ENCODE assay signal across 10 cellular contexts in genomic region chr10:114504769-114505579, GRCh38.
DNase-seq lines count a peak whose midpoint lies in the region; ATAC-seq and TF ChIP-seq lines count a peak whose summit lies in the region.
"Had no signal": no experiment of that assay in that cellular context is flagged by ENCODE, and none has a peak within 500 bp of the region (broad histone marks: within the 10 kb centered on the region; RNA-seq: fewer than 3 reads in every experiment).

No MANE protein-coding gene starts in this region.

- H3K27me3 ChIP-seq in mesendoderm (ENCODE audit: insufficient read depth, low read length, poor library complexity) = no peaks in the 10 kb centered on the region

- no peak overlapping the region for H2BK5ac ChIP-seq in mesendoderm (ENCODE audit: low read length)

- WGBS in mesendoderm (ENCODE audit: extremely low coverage, insufficient coverage, low lambda C conversion rate) = no CpG with 5 or more reads among the region's 3 CpGs

- no peaks in the 10 kb centered on the region for H3K79me2 ChIP-seq in mesendoderm (ENCODE audit: control insufficient read depth, insufficient read depth, low read length)

- in situ Hi-C loops in astrocyte of the spinal cord (cut with HindIII; ENCODE audit: low sequenced_read_pairs) = no loop called here

- H3K23ac ChIP-seq in mesendoderm (ENCODE audit: low read length) = no peak overlapping the region

- H3K56ac ChIP-seq in mesendoderm (ENCODE audit: low read length) = no peak overlapping the region

- H3K4me1 ChIP-seq in mesendoderm (ENCODE audit: control insufficient read depth, low read depth, low read length) = peaks cover 2% of the 10 kb centered on the region

- H2BK15ac ChIP-seq in mesendoderm (replicated peaks; ENCODE audit: low read depth) = no peak overlapping the region

- no peak overlapping the region for H2AK5ac ChIP-seq in mesendoderm (ENCODE audit: low read length)

- no peak overlapping the region for H3K4ac ChIP-seq in mesendoderm (ENCODE audit: low read depth, low read length)

- no peaks in the 10 kb centered on the region for H3K36me3 ChIP-seq in mesendoderm (ENCODE audit: control insufficient read depth, insufficient read depth, low read length)

- no peak overlapping the region for H3K4me3 Mint-ChIP-seq in HFFc6
- no peak overlapping the region for H3K4me3 Mint-ChIP-seq in stimulated activated naive B cell treated with anti-CD40 and anti-IgM and Interleukin-4, amounts not matched to agents 10 μg/mL and 1 μg/mL and 100 μg/mL, for 72 hours
- H3K4me3 Mint-ChIP-seq: activated CD4-positive, alpha-beta T cell treated with anti-CD3 and anti-CD28 coated beads, Interleukin-2, amount 10 ng/mL, durations not matched to agents 24 days and 14 days had no signal

- H3K9ac ChIP-seq in mesendoderm (ENCODE audit: low read length) = no peak overlapping the region

- H3K9me3 Mint-ChIP-seq in HFFc6 = no peaks in the 10 kb centered on the region
- peaks cover 0 to 3% of the 10 kb centered on the region in 2 donors for H3K9me3 Mint-ChIP-seq in stimulated activated naive B cell treated with anti-CD40 and anti-IgM and Interleukin-4, amounts not matched to agents 10 μg/mL and 1 μg/mL and 100 μg/mL, for 72 hours

- peak; percentile 52 to 66 for ATAC-seq in stimulated activated naive B cell treated with anti-CD40 and anti-IgM and Interleukin-4, amounts not matched to agents 10 μg/mL and 1 μg/mL and 100 μg/mL, for 72 hours (replicated peaks)

- H3K18ac ChIP-seq in mesendoderm (ENCODE audit: low read length) = no peak overlapping the region

- no peak overlapping the region for H2BK120ac ChIP-seq in mesendoderm (ENCODE audit: low read depth, low read length)

- H3K36me3 Mint-ChIP-seq in HFFc6 (ENCODE audit: low read depth) = no peaks in the 10 kb centered on the region
- peaks cover 6 to 13% of the 10 kb centered on the region in 2 donors for H3K36me3 Mint-ChIP-seq in stimulated activated naive B cell treated with anti-CD40 and anti-IgM and Interleukin-4, amounts not matched to agents 10 μg/mL and 1 μg/mL and 100 μg/mL, for 72 hours

- no peak overlapping the region for H3K27ac Mint-ChIP-seq in HFFc6
- H3K27ac Mint-ChIP-seq in stimulated activated naive B cell treated with anti-CD40 and anti-IgM and Interleukin-4, amounts not matched to agents 10 μg/mL and 1 μg/mL and 100 μg/mL, for 72 hours = peak overlapping the region; percentile 54
- H3K27ac Mint-ChIP-seq: activated CD4-positive, alpha-beta T cell treated with anti-CD3 and anti-CD28 coated beads, Interleukin-2, amount 10 ng/mL, durations not matched to agents 24 days and 14 days had no signal

- H3K4me3 ChIP-seq in astrocyte of the spinal cord (ENCODE audit: low read depth, low read length) (no peak overlapping the region), mesendoderm (ENCODE audit: low read length) (no peak overlapping the region)

- no peak overlapping the region for H4K8ac ChIP-seq in mesendoderm (ENCODE audit: low read depth, low read length)

- DNase-seq in HFFc6 = peak; percentile 35
- DNase-seq in astrocyte of the spinal cord (ENCODE audit: low read depth, low spot score) = peak; percentile 87
- DNase-seq in iris pigment epithelial cell (ENCODE audit: low read depth) = peak; percentile 82
- DNase-seq in stimulated activated naive B cell treated with anti-CD40 and anti-IgM and Interleukin-4, amounts not matched to agents 10 μg/mL and 1 μg/mL and 100 μg/mL, for 72 hours = no peak
- no peak for DNase-seq in GOT3 (lab: John Stamatoyannopoulos, UW)
- DNase-seq in mesendoderm = no peak
- no peak for DNase-seq in activated CD4-positive, alpha-beta T cell treated with anti-CD3 and anti-CD28 coated beads, Interleukin-2, amount 50 U/mL, for 48 hours
- DNase-seq in activated CD8-positive, alpha-beta memory T cell treated with anti-CD3 and anti-CD28 coated beads, Interleukin-2, amount 50 U/mL, for 48 hours = no peak
- DNase-seq: activated CD4-positive, alpha-beta T cell treated with anti-CD3 and anti-CD28 coated beads, Interleukin-2, amount 10 ng/mL, durations not matched to agents 24 days and 14 days; MM.1S had no signal

- H3K4me1 Mint-ChIP-seq in HFFc6 (ENCODE audit: low read depth) = peaks cover 9% of the 10 kb centered on the region; the same call in 1 of the 2 replicates
- H3K4me1 Mint-ChIP-seq in stimulated activated naive B cell treated with anti-CD40 and anti-IgM and Interleukin-4, amounts not matched to agents 10 μg/mL and 1 μg/mL and 100 μg/mL, for 72 hours = peaks cover 38 to 84% of the 10 kb centered on the region in 2 donors

- H3K27ac ChIP-seq in mesendoderm (ENCODE audit: low read depth, low read length) = no peak overlapping the region

- H3K4me2 ChIP-seq in mesendoderm (ENCODE audit: low read length) = no peak overlapping the region

- H4K5ac ChIP-seq in mesendoderm (ENCODE audit: low read length) = no peak overlapping the region

- H3K79me1 ChIP-seq in mesendoderm (ENCODE audit: low read length) = no peaks in the 10 kb centered on the region

- H3K27me3 Mint-ChIP-seq in HFFc6 (ENCODE audit: insufficient read depth) = no peaks in the 10 kb centered on the region; the same call in none of the 2 replicates
- H3K27me3 Mint-ChIP-seq in stimulated activated naive B cell treated with anti-CD40 and anti-IgM and Interleukin-4, amounts not matched to agents 10 μg/mL and 1 μg/mL and 100 μg/mL, for 72 hours = no peaks in the 10 kb centered on the region
- H3K27me3 Mint-ChIP-seq: activated CD4-positive, alpha-beta T cell treated with anti-CD3 and anti-CD28 coated beads, Interleukin-2, amount 10 ng/mL, durations not matched to agents 24 days and 14 days had no signal

- TF ChIP-seq CTCF in HFFc6 (IDR thresholded peaks at IDR 0.05) (no peak), astrocyte of the spinal cord (IDR thresholded peaks at IDR 0.05; ENCODE audit: low read depth, low read length) (no peak)

Comparison
In these comparisons a context has a peak if more than half of its experiments do, and no peak if none do; other contexts are left out.
1. DNase-seq: peak in HFFc6 (single experiment), astrocyte of the spinal cord (single experiment) and iris pigment epithelial cell (single experiment); none in stimulated activated naive B cell treated with anti-CD40 and anti-IgM and Interleukin-4, amounts not matched to agents 10 μg/mL and 1 μg/mL and 100 μg/mL, for 72 hours (single experiment), GOT3 (single experiment), mesendoderm (single experiment), activated CD4-positive, alpha-beta T cell treated with anti-CD3 and anti-CD28 coated beads, Interleukin-2, amount 50 U/mL, for 48 hours (0 of 2) and activated CD8-positive, alpha-beta memory T cell treated with anti-CD3 and anti-CD28 coated beads, Interleukin-2, amount 50 U/mL, for 48 hours (single experiment).